Comparison of ENCODE assay signal across 8 cellular contexts in genomic region chr21:5118296-5118679, GRCh38.
A peak's percentile ranks its signal among the peaks of the same experiment; 100 is the strongest.
DNase-seq lines count a peak whose midpoint lies in the region; ATAC-seq and TF ChIP-seq lines count a peak whose summit lies in the region.
"Not testable (repeated sequence)": the region's sequence is repeated elsewhere in the genome, so short reads cannot be mapped to it uniquely, and the experiment has no call there.

No MANE protein-coding gene starts in this region.

- not testable (repeated sequence) for H3K27ac ChIP-seq in CD8-positive, alpha-beta T cell (ENCODE audit: low read depth, low read length); WERI-Rb-1

- H3K4me1 Mint-ChIP-seq in CD8-positive, alpha-beta T cell (ENCODE audit: low read depth), result not testable (repeated sequence)

- not testable (repeated sequence) for H3K4me3 Mint-ChIP-seq in CD8-positive, alpha-beta T cell

- peak in 4 of 7 experiments; percentile 31 to 83 (median 47) for DNase-seq in CD8-positive, alpha-beta T cell
- DNase-seq in WERI-Rb-1, result peak; percentile 51
- peak; percentile 35 for DNase-seq in activated T-cell treated with anti-CD3 and anti-CD28 coated beads for 48 hours (ENCODE audit: low read depth)
- peak; percentile 74 for DNase-seq in central memory CD4-positive, alpha-beta T cell
- peak in 2 of 3 donors; percentile 35 to 61 for DNase-seq in mucosa of descending colon
- DNase-seq in stimulated activated CD8-positive, alpha-beta memory T cell treated with anti-CD3 and anti-CD28 coated beads, Interleukin-4, amount 100 ng/mL, for 48 hours, result peak; percentile 51

- not testable (repeated sequence) for H3K4me1 ChIP-seq in CD8-positive, alpha-beta T cell (ENCODE audit: insufficient read depth, low read length); mucosa of descending colon (ENCODE audit: low read depth)

- not testable (repeated sequence) for H3K36me3 Mint-ChIP-seq in CD8-positive, alpha-beta T cell

- not testable (repeated sequence) for TF ChIP-seq CTCF in CD8-positive, alpha-beta T cell (IDR thresholded peaks at IDR 0.05); WERI-Rb-1 (IDR thresholded peaks at IDR 0.05; ENCODE audit: low read depth, low read length); mucosa of descending colon (IDR thresholded peaks at IDR 0.05)

- not testable (repeated sequence) for H3K27me3 Mint-ChIP-seq in CD8-positive, alpha-beta T cell (ENCODE audit: low read depth)

- not testable (repeated sequence) for H3K9me3 Mint-ChIP-seq in CD8-positive, alpha-beta T cell

- CTCF ChIA-PET in CD8-positive, alpha-beta T cell (lab: Charles Lee), result not testable (repeated sequence)

- not testable (repeated sequence) for H3K27me3 ChIP-seq in CD8-positive, alpha-beta T cell (ENCODE audit: insufficient read depth, low read length); WERI-Rb-1 (ENCODE audit: insufficient read depth, low read depth, severe bottlenecking)

- H3K36me3 ChIP-seq in CD8-positive, alpha-beta T cell (ENCODE audit: insufficient read depth, low read length); WERI-Rb-1; mucosa of descending colon (ENCODE audit: low read depth): not testable (repeated sequence)

- POLR2A ChIA-PET in CD8-positive, alpha-beta T cell (lab: Charles Lee), result not testable (repeated sequence)

- peak; percentile 79 for ATAC-seq in CD8-positive, alpha-beta T cell
- ATAC-seq in GM21619 (IDR thresholded peaks at IDR 0.05; ENCODE audit: unreplicated experiment), result peak; percentile 41
- peak; percentile 41 for ATAC-seq in HG03439 (IDR thresholded peaks at IDR 0.05; ENCODE audit: unreplicated experiment)
- peak; percentile 42 for ATAC-seq in mucosa of descending colon

- H3K4me3 ChIP-seq in CD8-positive, alpha-beta T cell (ENCODE audit: low read depth, low read length); WERI-Rb-1 (ENCODE audit: low read depth, low read length); mucosa of descending colon: not testable (repeated sequence)

- not testable (repeated sequence) for H3K9me3 ChIP-seq in CD8-positive, alpha-beta T cell (ENCODE audit: low read length); WERI-Rb-1 (ENCODE audit: severe bottlenecking); mucosa of descending colon

- not testable (repeated sequence) for H3K27ac Mint-ChIP-seq in CD8-positive, alpha-beta T cell

- intact Hi-C loops in CD8-positive, alpha-beta T cell (cut with DNase I, micrococcal nuclease); mucosa of descending colon (cut with DNase I, micrococcal nuclease): not testable (repeated sequence)
